In genomic region chr11:123228489-123229163, GRCh38 we compare ENCODE assay signal across 22 cellular contexts.
"Had no signal": no experiment of that assay in that cellular context is flagged by ENCODE, and none has a peak within 500 bp of the region (broad histone marks: within the 10 kb centered on the region; RNA-seq: fewer than 3 reads in every experiment).

No MANE protein-coding gene starts in this region.

- H2AFZ ChIP-seq: hepatocyte, parathyroid adenoma had no signal

- H3K27me3 ChIP-seq: body of pancreas, hepatocyte, right lobe of liver, vagina had no signal

- H3K4me3 ChIP-seq: body of pancreas, hepatocyte, left ventricle myocardium inferior, right lobe of liver, skin epidermis, vagina had no signal

- H3K36me3 ChIP-seq: left ventricle myocardium inferior, right lobe of liver, vagina had no signal

- H3K27ac Mint-ChIP-seq: activated CD4-positive, alpha-beta memory T cell treated with anti-CD3 and anti-CD28 coated beads, Interleukin-2, amount 10 ng/mL, durations not matched to agents 7 days and 5 days; activated CD4-positive, alpha-beta T cell treated with anti-CD3 and anti-CD28 coated beads, Interleukin-2, amount 10 ng/mL, durations not matched to agents 24 days and 14 days; activated naive CD4-positive, alpha-beta T cell treated with anti-CD3 and anti-CD28 coated beads, Interleukin-2, amount 10 ng/mL, durations not matched to agents 7 days and 5 days; dendritic cell treated with granulocyte-macrophage colony-stimulating factor and Interleukin-4, amounts not matched to agents 40 ng/mL and 50 ng/mL, for 4 days; nephron; stimulated activated memory B cell treated with anti-CD40 and anti-IgM and Interleukin-4, amounts not matched to agents 10 μg/mL and 1 μg/mL and 100 μg/mL, for 72 hours; type B pancreatic cell had no signal

- H3K9ac ChIP-seq: parathyroid adenoma had no signal

- ATAC-seq: body of pancreas; stimulated activated memory B cell treated with anti-CD40 and anti-IgM and Interleukin-4, amounts not matched to agents 10 μg/mL and 1 μg/mL and 100 μg/mL, for 72 hours had no signal

- H3K4me1 ChIP-seq: body of pancreas, parathyroid adenoma, right lobe of liver, vagina had no signal

- H3K9me3 ChIP-seq: body of pancreas, left ventricle myocardium inferior, right lobe of liver, vagina had no signal

- H3K27ac ChIP-seq: body of pancreas, hepatocyte, left ventricle myocardium inferior, parathyroid adenoma, right lobe of liver, skin epidermis, vagina had no signal

- H3K4me3 Mint-ChIP-seq: activated CD4-positive, alpha-beta memory T cell treated with anti-CD3 and anti-CD28 coated beads, Interleukin-2, amount 10 ng/mL, durations not matched to agents 7 days and 5 days; activated CD4-positive, alpha-beta T cell treated with anti-CD3 and anti-CD28 coated beads, Interleukin-2, amount 10 ng/mL, durations not matched to agents 24 days and 14 days; activated naive CD4-positive, alpha-beta T cell treated with anti-CD3 and anti-CD28 coated beads, Interleukin-2, amount 10 ng/mL, durations not matched to agents 7 days and 5 days; dendritic cell treated with granulocyte-macrophage colony-stimulating factor and Interleukin-4, amounts not matched to agents 40 ng/mL and 50 ng/mL, for 4 days; nephron; stimulated activated memory B cell treated with anti-CD40 and anti-IgM and Interleukin-4, amounts not matched to agents 10 μg/mL and 1 μg/mL and 100 μg/mL, for 72 hours; type B pancreatic cell had no signal

- DNase-seq: activated CD4-positive, alpha-beta memory T cell treated with anti-CD3 and anti-CD28 coated beads, Interleukin-2, amount 10 ng/mL, durations not matched to agents 7 days and 5 days; activated CD4-positive, alpha-beta T cell treated with anti-CD3 and anti-CD28 coated beads, Interleukin-2, amount 10 ng/mL, durations not matched to agents 24 days and 14 days; activated effector memory CD4-positive, alpha-beta T cell treated with anti-CD3 and anti-CD28 coated beads, Interleukin-2, amount 50 U/mL, for 16 hours; activated naive CD4-positive, alpha-beta T cell treated with anti-CD3 and anti-CD28 coated beads, Interleukin-2, amount 10 ng/mL, durations not matched to agents 7 days and 5 days; anterior cingulate cortex; body of pancreas; effector CD4-positive, alpha-beta T cell; kidney glomerular epithelial cell; left ventricle myocardium inferior; mammary epithelial cell; nucleus accumbens; right lobe of liver; stimulated activated CD4-positive, alpha-beta T cell treated with anti-CD3 and anti-CD28 coated beads, Interleukin-2, amount 100 ng/mL, for 24 hours; T-helper 9 cell had no signal

- H3K4me2 ChIP-seq: hepatocyte had no signal

- H3K9me3 Mint-ChIP-seq: activated CD4-positive, alpha-beta memory T cell treated with anti-CD3 and anti-CD28 coated beads, Interleukin-2, amount 10 ng/mL, durations not matched to agents 7 days and 5 days; activated naive CD4-positive, alpha-beta T cell treated with anti-CD3 and anti-CD28 coated beads, Interleukin-2, amount 10 ng/mL, durations not matched to agents 7 days and 5 days; dendritic cell treated with granulocyte-macrophage colony-stimulating factor and Interleukin-4, amounts not matched to agents 40 ng/mL and 50 ng/mL, for 4 days; nephron; stimulated activated memory B cell treated with anti-CD40 and anti-IgM and Interleukin-4, amounts not matched to agents 10 μg/mL and 1 μg/mL and 100 μg/mL, for 72 hours; type B pancreatic cell had no signal

- H3K79me2 ChIP-seq: hepatocyte, parathyroid adenoma had no signal

- H3K36me3 Mint-ChIP-seq: stimulated activated memory B cell treated with anti-CD40 and anti-IgM and Interleukin-4, amounts not matched to agents 10 μg/mL and 1 μg/mL and 100 μg/mL, for 72 hours; type B pancreatic cell had no signal
